ENCODE assay signal across 19 cellular contexts in genomic region chr14:103680491-103681231, GRCh38.
"Had no signal": no experiment of that assay in that cellular context is flagged by ENCODE, and none has a peak within 500 bp of the region (broad histone marks: within the 10 kb centered on the region; RNA-seq: fewer than 3 reads in every experiment).

No MANE protein-coding gene starts in this region.

- ATAC-seq: heart left ventricle; naive thymus-derived CD8-positive, alpha-beta T cell had no signal

- H3K4me3 ChIP-seq: colonic mucosa, heart left ventricle, right atrium auricular region, sigmoid colon, skin epidermis, stomach, thoracic aorta had no signal

- H3K27me3 Mint-ChIP-seq: naive thymus-derived CD8-positive, alpha-beta T cell had no signal

- H3K27me3 ChIP-seq: colonic mucosa, heart left ventricle, neutrophil, right atrium auricular region, sigmoid colon, stomach had no signal

- H3K27ac ChIP-seq: colonic mucosa, neutrophil, right atrium auricular region, skin epidermis had no signal

- H3K4me1 ChIP-seq: colonic mucosa had no signal

- H3K9me3 ChIP-seq: colonic mucosa, heart left ventricle, neutrophil, right atrium auricular region, sigmoid colon, stomach, thoracic aorta had no signal

- H3K4me3 Mint-ChIP-seq: naive thymus-derived CD8-positive, alpha-beta T cell had no signal

- DNase-seq: colonic mucosa; effector CD4-positive, alpha-beta T cell; foreskin melanocyte; heart left ventricle; hippocampal formation; kidney glomerular epithelial cell; mammary epithelial cell; naive thymus-derived CD8-positive, alpha-beta T cell; sigmoid colon; stimulated activated CD4-positive, alpha-beta T cell treated with anti-CD3 and anti-CD28 coated beads, Interleukin-2, amount 100 ng/mL, for 24 hours; stimulated activated CD4-positive, alpha-beta T cell treated with anti-CD3 and anti-CD28 coated beads, Interleukin-4, amount 100 ng/mL, for 4 hours; stimulated activated naive CD4-positive, alpha-beta T cell; stomach; substantia nigra; trophoblast cell had no signal
